Comparison of ENCODE assay signal across 7 cellular contexts in genomic region chr17:39739020-39739884, GRCh38.
A peak's percentile ranks its signal among the peaks of the same experiment; 100 is the strongest.
DNase-seq lines count a peak whose midpoint lies in the region; ATAC-seq lines count a peak whose summit lies in the region.
"Had no signal": no experiment of that assay in that cellular context is flagged by ENCODE, and none has a peak within 500 bp of the region (broad histone marks: within the 10 kb centered on the region; RNA-seq: fewer than 3 reads in every experiment).

No MANE protein-coding gene starts in this region.

- ATAC-seq in HG03378 (IDR thresholded peaks at IDR 0.05; ENCODE audit: unreplicated experiment) (no peak), HG02852 (IDR thresholded peaks at IDR 0.05; ENCODE audit: unreplicated experiment) (no peak)

- DNase-seq in COR-L47 (lab: John Stamatoyannopoulos, UW) (peak; percentile 36), NCI-H69 (lab: John Stamatoyannopoulos, UW) (peak; percentile 76), NK-92 (lab: John Stamatoyannopoulos, UW; ENCODE audit: unreplicated experiment) (no peak)

- peak overlapping the region; percentile 63 for H3K4me3 ChIP-seq in iPS-11a (ENCODE audit: low read depth, low read length)
- H3K4me3 ChIP-seq: HAP-1 had no signal
